17 cellular contexts compared by ENCODE assay signal in the genomic region with DNA sequence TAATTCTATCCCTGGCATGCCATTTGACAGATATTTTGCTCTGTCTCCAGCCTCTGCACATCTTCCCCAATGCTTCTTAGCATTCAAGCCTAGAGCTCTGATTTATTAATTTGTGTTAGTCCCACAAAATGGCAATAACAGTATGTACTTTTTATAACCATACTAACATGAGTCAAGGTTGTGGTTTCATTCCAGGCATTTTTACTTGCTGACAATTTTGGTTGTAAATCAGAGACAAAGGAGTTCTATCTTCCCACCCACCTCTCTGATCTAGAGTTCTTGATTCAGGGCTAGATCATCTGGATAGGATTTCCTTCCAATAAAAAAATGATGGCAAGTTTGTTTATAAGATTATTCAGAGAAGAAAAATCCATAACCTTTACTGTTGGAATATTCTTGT. TPM values are rescaled to one million over a fixed set of nuclear protein-coding genes. Genes with fewer than 3 reads are reported as not detected.
DNase-seq lines count a peak whose midpoint lies in the region; FAIRE-seq and TF ChIP-seq lines count a peak whose summit lies in the region.
"Had no signal": no experiment of that assay in that cellular context is flagged by ENCODE, and none has a peak within 500 bp of the region (broad histone marks: within the 10 kb centered on the region; RNA-seq: fewer than 3 reads in every experiment).

No MANE protein-coding gene starts in this region.

- no peaks in the 10 kb centered on the region for H3K9me3 ChIP-seq in MG63
- H3K9me3 ChIP-seq in vagina: no peaks in the 10 kb centered on the region
- H3K9me3 ChIP-seq: colonic mucosa, heart left ventricle had no signal

- H3K36me3 ChIP-seq in bronchial epithelial cell (ENCODE audit: control insufficient read depth, insufficient read depth, low read length): no peaks in the 10 kb centered on the region
- H3K36me3 ChIP-seq in MG63: no peaks in the 10 kb centered on the region
- H3K36me3 ChIP-seq in vagina: no peaks in the 10 kb centered on the region
- H3K36me3 ChIP-seq: colonic mucosa, heart left ventricle had no signal

- no peak overlapping the region for H3K4me3 ChIP-seq in AG10803 (ENCODE audit: low read length)
- no peak overlapping the region for H3K4me3 ChIP-seq in bronchial epithelial cell (ENCODE audit: low read depth, low read length)
- no peak overlapping the region for H3K4me3 ChIP-seq in MG63
- H3K4me3 ChIP-seq in vagina: no peak overlapping the region
- H3K4me3 ChIP-seq: colonic mucosa, heart left ventricle had no signal

- peaks cover 2% of the 10 kb centered on the region for H3K27me3 ChIP-seq in bronchial epithelial cell (ENCODE audit: control insufficient read depth, insufficient read depth, low read length)
- H3K27me3 ChIP-seq in MG63: no peaks in the 10 kb centered on the region
- no peaks in the 10 kb centered on the region for H3K27me3 ChIP-seq in vagina

- intact Hi-C loops in vagina (cut with DNase I): no loop called here

- peak; percentile 98 for DNase-seq in AG10803 (ENCODE audit: low read depth)
- DNase-seq in LoVo (ENCODE audit: low spot score): peak; percentile 85
- peak; percentile 91 for DNase-seq in bronchial epithelial cell (ENCODE audit: low read depth)
- peak; percentile 85 for DNase-seq in kidney tubule cell (ENCODE audit: low spot score)
- DNase-seq in superior temporal gyrus (ENCODE audit: extremely low spot score): no peak
- no peak for DNase-seq in MG63
- DNase-seq in SKM-1 treated with dmso at 0.1 percent for 144 hours (lab: John Stamatoyannopoulos, UW; ENCODE audit: unreplicated experiment): no peak
- no peak for DNase-seq in vagina (ENCODE audit: extremely low spot score in 2 of 2)
- DNase-seq: activated CD4-positive, alpha-beta memory T cell treated with anti-CD3 and anti-CD28 coated beads, Interleukin-2, amount 10 ng/mL, durations not matched to agents 7 days and 5 days; activated naive CD4-positive, alpha-beta T cell treated with anti-CD3 and anti-CD28 coated beads for 36 hours; colonic mucosa; heart left ventricle; NCI-H2171 treated with DMSO at 0.1 percent for 48 hours; occipital lobe; T1000 had no signal

- FAIRE-seq in bronchial epithelial cell (lab: Jason Lieb, UNC): no peak

- H3K27ac ChIP-seq in vagina: no peak overlapping the region
- H3K27ac ChIP-seq: colonic mucosa, heart left ventricle, KMS-11 had no signal

- TF ChIP-seq POLR2A in vagina (IDR thresholded peaks at IDR 0.05): no peak

- H3K4me1 ChIP-seq in vagina: no peaks in the 10 kb centered on the region
- H3K4me1 ChIP-seq: colonic mucosa, heart left ventricle had no signal

- TF ChIP-seq CTCF in AG10803 (conservative IDR thresholded peaks at IDR 0.05; ENCODE audit: low read length) (no peak), bronchial epithelial cell (IDR thresholded peaks at IDR 0.05; ENCODE audit: insufficient read depth, low read length, severe bottlenecking) (no peak), vagina (IDR thresholded peaks at IDR 0.05) (no peak)

RNA-seq across cellular contexts. Expression of a gene that starts 18.5 kb away (rescaled TPM):
- total RNA-seq in bronchial epithelial cell: not detected in 2 replicates
- total RNA-seq in MG63 (2014; rRNA removed; shearing (Covaris generic); ENCODE audit: low replicate concordance): not detected in 2 replicates
- not detected for total RNA-seq in vagina
- total RNA-seq: activated CD4-positive, alpha-beta memory T cell treated with anti-CD3 and anti-CD28 coated beads, Interleukin-2, amount 10 ng/mL, durations not matched to agents 7 days and 5 days; activated naive CD4-positive, alpha-beta T cell treated with anti-CD3 and anti-CD28 coated beads for 36 hours; colonic mucosa; lower leg skin; occipital lobe had no signal

RNA-seq across cellular contexts. Expression of a gene that starts 43.0 kb away (rescaled TPM):
- total RNA-seq in bronchial epithelial cell (35.3 and 45.6 TPM in 2 replicates), vagina (131 TPM)
- 35.7 and 42.4 TPM in 2 replicates for total RNA-seq in MG63 (2014; rRNA removed; shearing (Covaris generic); ENCODE audit: low replicate concordance)

Comparison
In these comparisons a context has a peak if more than half of its experiments do, and no peak if none do; other contexts are left out.
1. DNase-seq: peak in AG10803 (single experiment), LoVo (single experiment), bronchial epithelial cell (single experiment) and kidney tubule cell (single experiment); none in superior temporal gyrus (single experiment), MG63 (single experiment), SKM-1 treated with dmso at 0.1 percent for 144 hours (single experiment) and vagina (0 of 2).